Comparison of ENCODE assay signal across 11 cellular contexts in genomic region chr9:95065224-95065623, GRCh38.
DNase-seq lines count a peak whose midpoint lies in the region; ATAC-seq and TF ChIP-seq lines count a peak whose summit lies in the region.
"Had no signal": no experiment of that assay in that cellular context is flagged by ENCODE, and none has a peak within 500 bp of the region (broad histone marks: within the 10 kb centered on the region; RNA-seq: fewer than 3 reads in every experiment).

No MANE protein-coding gene starts in this region.

- H3K36me3 ChIP-seq in adrenal gland (replicated peaks in 1 of 2) (peaks cover 0 to 46% of the 10 kb centered on the region in 2 donors), muscle layer of duodenum (ENCODE audit: control insufficient read depth in 1 of 2, insufficient read depth in 2 of 2, low read length in 2 of 2) (peaks cover 10 to 14% of the 10 kb centered on the region in 2 donors), testis (ENCODE audit: low read depth, missing control alignments) (no peaks in the 10 kb centered on the region), MG63 (peaks cover 92% of the 10 kb centered on the region)

- no peaks in the 10 kb centered on the region for H3K9me3 ChIP-seq in adrenal gland (replicated peaks in 1 of 3)
- H3K9me3 ChIP-seq in muscle layer of duodenum (ENCODE audit: control insufficient read depth in 1 of 2, low read length in 2 of 2) = no peaks in the 10 kb centered on the region
- no peaks in the 10 kb centered on the region for H3K9me3 ChIP-seq in testis
- no peaks in the 10 kb centered on the region for H3K9me3 ChIP-seq in MG63

- no peak overlapping the region for H3K4me3 ChIP-seq in adrenal gland
- no peak overlapping the region for H3K4me3 ChIP-seq in fibroblast of villous mesenchyme (ENCODE audit: low read depth, low read length)
- peak overlapping the region in 1 of 2 donors; percentile 15 for H3K4me3 ChIP-seq in muscle layer of duodenum (ENCODE audit: low read depth in 1 of 2, low read length in 2 of 2)
- no peak overlapping the region for H3K4me3 ChIP-seq in testis
- H3K4me3 ChIP-seq in MG63 = no peak overlapping the region

- no peak for TF ChIP-seq POLR2A in adrenal gland (IDR thresholded peaks at IDR 0.05)
- TF ChIP-seq POLR2A in testis (IDR thresholded peaks at IDR 0.05) = no peak

- no peaks in the 10 kb centered on the region for H3K27me3 ChIP-seq in adrenal gland
- H3K27me3 ChIP-seq in muscle layer of duodenum (ENCODE audit: low read depth, low read length) = no peaks in the 10 kb centered on the region
- no peaks in the 10 kb centered on the region for H3K27me3 ChIP-seq in testis
- H3K27me3 ChIP-seq in MG63 = no peaks in the 10 kb centered on the region

- H3K4me1 ChIP-seq in adrenal gland (replicated peaks in 1 of 2) = peaks cover 0 to 56% of the 10 kb centered on the region in 2 donors
- H3K4me1 ChIP-seq in muscle layer of duodenum (ENCODE audit: control insufficient read depth in 1 of 2, insufficient read depth in 2 of 2, low read length in 2 of 2) = peaks cover 28 to 79% of the 10 kb centered on the region in 2 donors
- H3K4me1 ChIP-seq in testis = peaks cover 9% of the 10 kb centered on the region

- TF ChIP-seq CTCF in adrenal gland (IDR thresholded peaks at IDR 0.05) (no peak), fibroblast of villous mesenchyme (IDR thresholded peaks at IDR 0.05; ENCODE audit: insufficient read depth, low read depth, low read length) (no peak), testis (IDR thresholded peaks at IDR 0.05) (no peak)

- intact Hi-C loops in adrenal gland (cut with DNase I) (no loop called here), testis (cut with DNase I; ENCODE audit: low total_unique reads) (no loop called here)

- no peak for ATAC-seq in GM19351 (IDR thresholded peaks at IDR 0.05; ENCODE audit: unreplicated experiment)
- ATAC-seq in HG02840 (IDR thresholded peaks at IDR 0.05; ENCODE audit: low FRiP score, unreplicated experiment) = no peak
- ATAC-seq: activated T-helper 17 cell treated with anti-CD3 and anti-CD28 coated beads, Interleukin-2, amount 50 U/mL, for 72 hours; CD8-positive, alpha-beta T cell had no signal

- DNase-seq in adrenal gland = peak in 1 of 7 donors; percentile 45
- DNase-seq in fibroblast of villous mesenchyme (ENCODE audit: low read depth) = peak; percentile 40
- DNase-seq in testis = peak; percentile 16
- DNase-seq in kidney tubule cell (ENCODE audit: low spot score) = no peak
- no peak for DNase-seq in MG63
- DNase-seq: CD8-positive, alpha-beta T cell; stimulated activated CD4-positive, alpha-beta T cell treated with anti-CD3 and anti-CD28 coated beads, Interleukin-2, amount 100 ng/mL, for 48 hours had no signal

- 65 to 79% (median 75%) methylated on average over 4 to 11 of the region's 11 CpGs for WGBS in adrenal gland, 4 donors
- WGBS in testis, 2 donors = 72 to 80% methylated on average over 7 to 11 of the region's 11 CpGs

- H3K27ac ChIP-seq in adrenal gland (peak overlapping the region in 3 of 5 donors; percentile 7 to 72 (median 65)), muscle layer of duodenum (ENCODE audit: low read length) (peak overlapping the region; percentile 87), testis (peak overlapping the region in 1 of 2 donors; percentile 51)

Comparison
In these comparisons a context has a peak if more than half of its experiments do, and no peak if none do; other contexts are left out.
1. DNase-seq: peak in fibroblast of villous mesenchyme (single experiment) and testis (single experiment); none in kidney tubule cell (single experiment) and MG63 (single experiment).